Comparison of ENCODE assay signal across 1 cellular context in the genomic region with DNA sequence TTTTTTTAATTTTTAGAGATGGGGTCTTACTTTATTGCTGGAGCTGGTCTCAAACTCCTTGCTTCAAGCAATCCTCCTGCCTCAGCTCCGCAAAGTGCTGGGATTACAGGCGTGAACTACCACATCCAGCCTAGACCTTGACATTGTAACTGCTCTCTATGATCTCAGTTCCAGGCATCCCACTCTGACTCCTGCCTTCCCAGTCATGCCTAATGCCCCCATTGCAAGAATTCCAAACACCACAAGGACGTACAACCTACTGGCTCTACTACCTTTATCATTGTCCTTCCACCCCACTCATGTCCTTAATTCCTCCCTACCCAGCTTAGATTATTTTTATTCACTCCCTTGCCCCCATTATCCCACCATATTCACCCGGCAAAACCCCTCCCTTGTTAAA.
TF ChIP-seq lines count a peak whose summit lies in the region.

No MANE protein-coding gene starts in this region.

TF ChIP-seq in GM23338, 12 proteins besides CTCF, POLR2A, EP300 and RAD21:
- TF ChIP-seq, protein P1, sequence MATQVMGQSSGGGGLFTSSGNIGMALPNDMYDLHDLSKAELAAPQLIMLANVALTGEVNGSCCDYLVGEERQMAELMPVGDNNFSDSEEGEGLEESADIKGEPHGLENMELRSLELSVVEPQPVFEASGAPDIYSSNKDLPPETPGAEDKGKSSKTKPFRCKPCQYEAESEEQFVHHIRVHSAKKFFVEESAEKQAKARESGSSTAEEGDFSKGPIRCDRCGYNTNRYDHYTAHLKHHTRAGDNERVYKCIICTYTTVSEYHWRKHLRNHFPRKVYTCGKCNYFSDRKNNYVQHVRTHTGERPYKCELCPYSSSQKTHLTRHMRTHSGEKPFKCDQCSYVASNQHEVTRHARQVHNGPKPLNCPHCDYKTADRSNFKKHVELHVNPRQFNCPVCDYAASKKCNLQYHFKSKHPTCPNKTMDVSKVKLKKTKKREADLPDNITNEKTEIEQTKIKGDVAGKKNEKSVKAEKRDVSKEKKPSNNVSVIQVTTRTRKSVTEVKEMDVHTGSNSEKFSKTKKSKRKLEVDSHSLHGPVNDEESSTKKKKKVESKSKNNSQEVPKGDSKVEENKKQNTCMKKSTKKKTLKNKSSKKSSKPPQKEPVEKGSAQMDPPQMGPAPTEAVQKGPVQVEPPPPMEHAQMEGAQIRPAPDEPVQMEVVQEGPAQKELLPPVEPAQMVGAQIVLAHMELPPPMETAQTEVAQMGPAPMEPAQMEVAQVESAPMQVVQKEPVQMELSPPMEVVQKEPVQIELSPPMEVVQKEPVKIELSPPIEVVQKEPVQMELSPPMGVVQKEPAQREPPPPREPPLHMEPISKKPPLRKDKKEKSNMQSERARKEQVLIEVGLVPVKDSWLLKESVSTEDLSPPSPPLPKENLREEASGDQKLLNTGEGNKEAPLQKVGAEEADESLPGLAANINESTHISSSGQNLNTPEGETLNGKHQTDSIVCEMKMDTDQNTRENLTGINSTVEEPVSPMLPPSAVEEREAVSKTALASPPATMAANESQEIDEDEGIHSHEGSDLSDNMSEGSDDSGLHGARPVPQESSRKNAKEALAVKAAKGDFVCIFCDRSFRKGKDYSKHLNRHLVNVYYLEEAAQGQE (IDR thresholded peaks at IDR 0.05; ENCODE audit: unreplicated experiment) = no peak
- TF ChIP-seq EZH2phosphoT487 (IDR thresholded peaks at IDR 0.05; ENCODE audit: unreplicated experiment) = no peak
- TF ChIP-seq POLR2AphosphoS5 (IDR thresholded peaks at IDR 0.05; ENCODE audit: low read depth) = no peak; the same call in 1 of the 2 replicates
- no peak for TF ChIP-seq ZNF114 (CRISPR knock-in tag; IDR thresholded peaks at IDR 0.05)
